Comparison of ENCODE assay signal across 8 cellular contexts in genomic region chr3:2765002-2765579, GRCh38.
A peak's percentile ranks its signal among the peaks of the same experiment; 100 is the strongest.
DNase-seq lines count a peak whose midpoint lies in the region; ATAC-seq, FAIRE-seq and TF ChIP-seq lines count a peak whose summit lies in the region.

No MANE protein-coding gene starts in this region.

- FAIRE-seq in frontal cortex (lab: Jason Lieb, UNC), result no peak

- H3K4me3 ChIP-seq in GM12865 (ENCODE audit: low read depth, low read length), result no peak overlapping the region
- H3K4me3 ChIP-seq in hepatocyte, result no peak overlapping the region

- DNase-seq in GM12865 (ENCODE audit: low read depth) (peak; percentile 55), NCI-H2029 treated with DMSO at 0.1 percent for 48 hours (lab: John Stamatoyannopoulos, UW) (peak; percentile 14), hepatocyte (ENCODE audit: low spot score) (peak; percentile 43), mesenteric fat pad (ENCODE audit: low spot score) (no peak), NCI-H446 treated with DMSO at 0.1 percent for 48 hours (lab: John Stamatoyannopoulos, UW) (no peak), frontal cortex (ENCODE audit: low spot score in 2 of 2) (no peak), activated T-cell treated with anti-CD3 and anti-CD28 coated beads for 4 hours (no peak)

- no peak overlapping the region for H2AFZ ChIP-seq in hepatocyte

- peaks cover 4% of the 10 kb centered on the region for H3K4me1 ChIP-seq in hepatocyte (ENCODE audit: insufficient read depth)

- no peaks in the 10 kb centered on the region for H3K27me3 ChIP-seq in hepatocyte

- WGBS in hepatocyte (ENCODE audit: low lambda C conversion rate, missing lambda C conversion rate), result 16% methylated on average over 9 of the region's 9 CpGs

- peak; percentile 40 for TF ChIP-seq CTCF in GM12865 (IDR thresholded peaks at IDR 0.05; ENCODE audit: insufficient read depth, low read depth, low read length, missing control alignments)
- TF ChIP-seq CTCF in hepatocyte (IDR thresholded peaks at IDR 0.05; ENCODE audit: poor library complexity), result peak; percentile 54

- no peaks in the 10 kb centered on the region for H4K20me1 ChIP-seq in hepatocyte (ENCODE audit: insufficient read depth, poor library complexity, severe bottlenecking)

- H3K4me2 ChIP-seq in hepatocyte, result no peak overlapping the region

- no peaks in the 10 kb centered on the region for H3K36me3 ChIP-seq in hepatocyte (replicated peaks; ENCODE audit: insufficient read depth, low read depth)

- ATAC-seq in GM21786 (IDR thresholded peaks at IDR 0.05; ENCODE audit: unreplicated experiment), result peak; percentile 69

- H3K27ac ChIP-seq in hepatocyte, result no peak overlapping the region

- no peaks in the 10 kb centered on the region for H3K79me2 ChIP-seq in hepatocyte

- H3K9me2 ChIP-seq in hepatocyte (replicated peaks; ENCODE audit: insufficient read depth), result no peaks in the 10 kb centered on the region

- H3K9me3 ChIP-seq in hepatocyte (ENCODE audit: low read depth), result no peaks in the 10 kb centered on the region

Comparison
In these comparisons a context has a peak if more than half of its experiments do, and no peak if none do; other contexts are left out.
1. DNase-seq: peak in GM12865 (single experiment), NCI-H2029 treated with DMSO at 0.1 percent for 48 hours (single experiment) and hepatocyte (single experiment); none in mesenteric fat pad (single experiment), NCI-H446 treated with DMSO at 0.1 percent for 48 hours (single experiment), frontal cortex (0 of 2) and activated T-cell treated with anti-CD3 and anti-CD28 coated beads for 4 hours (single experiment).